ENCODE assay signal across 8 cellular contexts in genomic region chr3:11568503-11569155, GRCh38.
DNase-seq lines count a peak whose midpoint lies in the region; ATAC-seq and TF ChIP-seq lines count a peak whose summit lies in the region.

No MANE protein-coding gene starts in this region.

- no peaks in the 10 kb centered on the region for H3K27me3 Mint-ChIP-seq in nephron progenitor cell (ENCODE audit: low read depth, poor library complexity)
- H3K27me3 Mint-ChIP-seq in activated T-helper 2 cell treated with anti-CD3 and anti-CD28 coated beads, Interferon-gamma antibody, Interleukin-2, Interleukin-4, amounts not matched to agents 10 μg/mL and 5 μg/mL and 100 μg/mL, durations not matched to agents 14 hours and 24 hours and 36 hours (ENCODE audit: low read depth), result no peaks in the 10 kb centered on the region

- peaks cover 10% of the 10 kb centered on the region for H3K36me3 ChIP-seq in fibroblast of lung (ENCODE audit: control insufficient read depth, insufficient read depth, low read length)

- peaks cover 19% of the 10 kb centered on the region for H3K4me1 ChIP-seq in fibroblast of lung (ENCODE audit: control insufficient read depth, extremely low read depth, insufficient read depth, low read length)

- H2AFZ ChIP-seq in fibroblast of lung (ENCODE audit: low read length), result no peak overlapping the region

- H3K27ac ChIP-seq in AG04450 (ENCODE audit: low read depth, low read length) (peak overlapping the region; percentile 100), fibroblast of lung (ENCODE audit: insufficient read depth, low read length) (peak overlapping the region; percentile 95)

- intact Hi-C loops in activated T-helper 2 cell treated with anti-CD3 and anti-CD28 coated beads, Interferon-gamma antibody, Interleukin-2, Interleukin-4, amounts not matched to agents 10 μg/mL and 5 μg/mL and 100 μg/mL, durations not matched to agents 14 hours and 24 hours and 36 hours (cut with micrococcal nuclease), result no loop called here

- H3K9me3 ChIP-seq in AG04450 (ENCODE audit: control insufficient read depth, insufficient read depth, low read length) (no peaks in the 10 kb centered on the region; the same call in 1 of the 2 replicates), fibroblast of lung (ENCODE audit: control insufficient read depth, insufficient read depth, low read depth, low read length) (no peaks in the 10 kb centered on the region)

- no peak for TF ChIP-seq CTCF in AG04450 (IDR thresholded peaks at IDR 0.05; ENCODE audit: low read depth, low read length)
- TF ChIP-seq CTCF in fibroblast of lung (conservative IDR thresholded peaks at IDR 0.05 in 1 of 2, IDR thresholded peaks at IDR 0.05 in 1 of 2; ENCODE audit: low read depth in 1 of 2, low read length in 2 of 2), result no peak
- TF ChIP-seq CTCF in nephron progenitor cell (IDR thresholded peaks at IDR 0.05), result no peak

- no peaks in the 10 kb centered on the region for H4K20me1 ChIP-seq in fibroblast of lung (ENCODE audit: control insufficient read depth, extremely low read depth, insufficient read depth, low read length)

- peak overlapping the region; percentile 69 for H3K27ac Mint-ChIP-seq in nephron progenitor cell
- no peak overlapping the region for H3K27ac Mint-ChIP-seq in activated T-helper 2 cell treated with anti-CD3 and anti-CD28 coated beads, Interferon-gamma antibody, Interleukin-2, Interleukin-4, amounts not matched to agents 10 μg/mL and 5 μg/mL and 100 μg/mL, durations not matched to agents 14 hours and 24 hours and 36 hours

- H3K4me1 Mint-ChIP-seq in nephron progenitor cell, result peaks cover 55% of the 10 kb centered on the region
- H3K4me1 Mint-ChIP-seq in activated T-helper 2 cell treated with anti-CD3 and anti-CD28 coated beads, Interferon-gamma antibody, Interleukin-2, Interleukin-4, amounts not matched to agents 10 μg/mL and 5 μg/mL and 100 μg/mL, durations not matched to agents 14 hours and 24 hours and 36 hours (ENCODE audit: low read depth), result peaks cover 3% of the 10 kb centered on the region

- peak overlapping the region; percentile 79 for H3K4me2 ChIP-seq in fibroblast of lung (ENCODE audit: extremely low read depth, insufficient read depth, low read length)

- CTCF ChIA-PET in AG04450 (lab: Charles Lee), result interaction anchor here (0.7 to 0.8 kb wide), 2 partner anchors 76 to 83 kb away, joined by 3 to 4 read pairs; no protein-coding TSS in a partner anchor

- DNase-seq in AG04450 (ENCODE audit: low read depth, low spot score) (peak; percentile 75), RPMI7951 (ENCODE audit: low read depth) (peak; percentile 99), fibroblast of lung (ENCODE audit: low read depth in 2 of 2) (peak; percentile 88 to 97), nephron progenitor cell (no peak)
- DNase-seq in activated T-cell treated with anti-CD3 and anti-CD28 coated beads, Interleukin-2, amount 50 U/mL, for 1 hour, result no peak
- no peak for DNase-seq in activated T-helper 2 cell treated with anti-CD3 and anti-CD28 coated beads, Interferon-gamma antibody, Interleukin-2, Interleukin-4, amounts not matched to agents 10 μg/mL and 5 μg/mL and 100 μg/mL, durations not matched to agents 14 hours and 24 hours and 36 hours (ENCODE audit: low spot score)

- ATAC-seq in HG02610 (IDR thresholded peaks at IDR 0.05; ENCODE audit: unreplicated experiment) (no peak), GM19397 (IDR thresholded peaks at IDR 0.05; ENCODE audit: unreplicated experiment) (no peak)

- H3K27me3 ChIP-seq in AG04450 (ENCODE audit: control insufficient read depth, insufficient read depth, low read length) (no peaks in the 10 kb centered on the region), fibroblast of lung (ENCODE audit: control insufficient read depth, insufficient read depth, low read length) (no peaks in the 10 kb centered on the region)

- H3K9me3 Mint-ChIP-seq in nephron progenitor cell, result no peaks in the 10 kb centered on the region
- H3K9me3 Mint-ChIP-seq in activated T-helper 2 cell treated with anti-CD3 and anti-CD28 coated beads, Interferon-gamma antibody, Interleukin-2, Interleukin-4, amounts not matched to agents 10 μg/mL and 5 μg/mL and 100 μg/mL, durations not matched to agents 14 hours and 24 hours and 36 hours, result no peaks in the 10 kb centered on the region

- POLR2A ChIA-PET in AG04450 (lab: Yijun Ruan, JAX), result interaction anchor here (0.7 to 2.5 kb wide), 8 partner anchors 11 to 1737 kb away, joined by 3 to 11 read pairs (median 6); partner anchors contain the start of gene VGLL4

- peak overlapping the region; percentile 58 for H3K4me3 ChIP-seq in AG04450 (ENCODE audit: low read depth, low read length)
- H3K4me3 ChIP-seq in fibroblast of lung (replicated peaks in 1 of 4; ENCODE audit: control extremely low read depth in 1 of 4, insufficient read depth in 1 of 4, low read depth in 3 of 4, low read length in 4 of 4), result peak overlapping the region in 2 of 4 experiments; percentile 6 to 52

- peaks cover 60% of the 10 kb centered on the region for H3K36me3 Mint-ChIP-seq in nephron progenitor cell (ENCODE audit: low read depth)
- H3K36me3 Mint-ChIP-seq in activated T-helper 2 cell treated with anti-CD3 and anti-CD28 coated beads, Interferon-gamma antibody, Interleukin-2, Interleukin-4, amounts not matched to agents 10 μg/mL and 5 μg/mL and 100 μg/mL, durations not matched to agents 14 hours and 24 hours and 36 hours (ENCODE audit: low read depth), result peaks cover 27% of the 10 kb centered on the region

- peaks cover 58% of the 10 kb centered on the region for H3K79me2 ChIP-seq in fibroblast of lung (ENCODE audit: control insufficient read depth, insufficient read depth, low read length)

- peak overlapping the region; percentile 65 for H3K9ac ChIP-seq in fibroblast of lung (ENCODE audit: insufficient read depth, low read length)

- H3K4me3 Mint-ChIP-seq in nephron progenitor cell, result no peak overlapping the region
- no peak overlapping the region for H3K4me3 Mint-ChIP-seq in activated T-helper 2 cell treated with anti-CD3 and anti-CD28 coated beads, Interferon-gamma antibody, Interleukin-2, Interleukin-4, amounts not matched to agents 10 μg/mL and 5 μg/mL and 100 μg/mL, durations not matched to agents 14 hours and 24 hours and 36 hours (ENCODE audit: low read depth)

Comparison
In these comparisons a context has a peak if more than half of its experiments do, and no peak if none do; other contexts are left out.
1. DNase-seq: peak in AG04450 (single experiment), RPMI7951 (single experiment) and fibroblast of lung (2 of 2); none in nephron progenitor cell (single experiment), activated T-cell treated with anti-CD3 and anti-CD28 coated beads, Interleukin-2, amount 50 U/mL, for 1 hour (single experiment) and activated T-helper 2 cell treated with anti-CD3 and anti-CD28 coated beads, Interferon-gamma antibody, Interleukin-2, Interleukin-4, amounts not matched to agents 10 μg/mL and 5 μg/mL and 100 μg/mL, durations not matched to agents 14 hours and 24 hours and 36 hours (single experiment).